34 cellular contexts compared by ENCODE assay signal in genomic region chr2:100286318-100286717, GRCh38. TPM values are rescaled to one million over a fixed set of nuclear protein-coding genes. Genes with fewer than 3 reads are reported as not detected.
A peak's percentile ranks its signal among the peaks of the same experiment; 100 is the strongest.
DNase-seq lines count a peak whose midpoint lies in the region; ATAC-seq, FAIRE-seq and TF ChIP-seq lines count a peak whose summit lies in the region.
"Had no signal": no experiment of that assay in that cellular context is flagged by ENCODE, and none has a peak within 500 bp of the region (broad histone marks: within the 10 kb centered on the region; RNA-seq: fewer than 3 reads in every experiment).

No MANE protein-coding gene starts in this region.

- H3K27me3 ChIP-seq in Panc1 (ENCODE audit: control insufficient read depth, insufficient read depth, low read length), result no peaks in the 10 kb centered on the region
- H3K27me3 ChIP-seq: transverse colon had no signal

- ATAC-seq in Panc1 (no peak), HG03457 (IDR thresholded peaks at IDR 0.05; ENCODE audit: unreplicated experiment) (no peak)
- ATAC-seq: activated CD8-positive, alpha-beta memory T cell treated with anti-CD3 and anti-CD28 coated beads, Interleukin-2, amount 10 ng/mL, durations not matched to agents 7 days and 5 days; effector memory CD8-positive, alpha-beta T cell; naive thymus-derived CD4-positive, alpha-beta T cell had no signal

- POLR2A ChIA-PET in Panc1 (lab: Charles Lee), result no interaction called here

- CTCF ChIA-PET in Calu3 (lab: Charles Lee) (interaction anchor here (0.5 to 1.5 kb wide), 5 partner anchors 24 to 460 kb away, joined by 3 to 10 read pairs (median 7); no protein-coding TSS in a partner anchor), Panc1 (lab: Charles Lee) (no interaction called here)

- in situ Hi-C loops in Panc1 (cut with HindIII; ENCODE audit: low pct_unique_long_range_greater_than_20kb, low sequenced_read_pairs), result no loop called here

- FAIRE-seq in HTR-8/SVneo (lab: Jason Lieb, UNC), result no peak
- FAIRE-seq: bronchial epithelial cell, frontal cortex, GM19239 had no signal

- H3K4me1 Mint-ChIP-seq in Calu3 (ENCODE audit: low read depth, unreplicated experiment) (peaks cover 35% of the 10 kb centered on the region), progenitor cell of endocrine pancreas (ENCODE audit: low read depth) (peaks cover 9% of the 10 kb centered on the region)
- H3K4me1 Mint-ChIP-seq: CD14-positive monocyte had no signal

- H3K4me3 Mint-ChIP-seq in Calu3 (ENCODE audit: low read depth, unreplicated experiment), result peak overlapping the region; percentile 27
- no peak overlapping the region for H3K4me3 Mint-ChIP-seq in progenitor cell of endocrine pancreas (ENCODE audit: low read depth)
- H3K4me3 Mint-ChIP-seq: activated CD8-positive, alpha-beta memory T cell treated with anti-CD3 and anti-CD28 coated beads, Interleukin-2, amount 10 ng/mL, durations not matched to agents 7 days and 5 days; CD14-positive monocyte; effector memory CD8-positive, alpha-beta T cell; mesothelial cell of epicardium; naive thymus-derived CD4-positive, alpha-beta T cell; WTC11 had no signal

- H3K9me3 Mint-ChIP-seq in Calu3 (ENCODE audit: low read depth, unreplicated experiment) (no peaks in the 10 kb centered on the region), progenitor cell of endocrine pancreas (ENCODE audit: low read depth) (no peaks in the 10 kb centered on the region)
- H3K9me3 Mint-ChIP-seq: CD14-positive monocyte; effector memory CD8-positive, alpha-beta T cell; mesothelial cell of epicardium; naive thymus-derived CD4-positive, alpha-beta T cell; WTC11 had no signal

- H3K36me3 Mint-ChIP-seq in Calu3 (ENCODE audit: insufficient read depth, unreplicated experiment) (peaks cover 39% of the 10 kb centered on the region), progenitor cell of endocrine pancreas (ENCODE audit: insufficient read depth) (peaks cover 12% of the 10 kb centered on the region)
- H3K36me3 Mint-ChIP-seq: activated CD8-positive, alpha-beta memory T cell treated with anti-CD3 and anti-CD28 coated beads, Interleukin-2, amount 10 ng/mL, durations not matched to agents 7 days and 5 days; CD14-positive monocyte; WTC11 had no signal

- H3K27me3 Mint-ChIP-seq in Calu3 (ENCODE audit: unreplicated experiment) (no peaks in the 10 kb centered on the region), progenitor cell of endocrine pancreas (no peaks in the 10 kb centered on the region)

- H3K4me3 ChIP-seq in Panc1 (ENCODE audit: low read depth in 2 of 2, low read length in 2 of 2) (no peak overlapping the region), fibroblast of villous mesenchyme (ENCODE audit: low read depth, low read length) (no peak overlapping the region)
- H3K4me3 ChIP-seq: coronary artery, HAP-1, spleen, transverse colon had no signal

- no peaks in the 10 kb centered on the region for H3K9me3 ChIP-seq in Panc1 (ENCODE audit: control insufficient read depth, insufficient read depth, low read depth, low read length)
- H3K9me3 ChIP-seq: HAP-1, spleen, transverse colon had no signal

- TF ChIP-seq CTCF in Calu3 (IDR thresholded peaks at IDR 0.05; ENCODE audit: unreplicated experiment) (no peak), Panc1 (IDR thresholded peaks at IDR 0.05) (no peak), fibroblast of villous mesenchyme (IDR thresholded peaks at IDR 0.05; ENCODE audit: insufficient read depth, low read depth, low read length) (no peak), progenitor cell of endocrine pancreas (IDR thresholded peaks at IDR 0.05; ENCODE audit: unreplicated experiment) (no peak)

- H3K36me3 ChIP-seq in Panc1 (ENCODE audit: control insufficient read depth, insufficient read depth, low read length), result no peaks in the 10 kb centered on the region
- H3K36me3 ChIP-seq: spleen, transverse colon had no signal

- intact Hi-C loops in Calu3 (cut with micrococcal nuclease; ENCODE audit: unreplicated experiment), result loop anchor here (5.0 kb wide), 1 partner anchor 36 kb away; the partner anchor contains the start of gene LONRF2
- intact Hi-C loops in Panc1 (cut with micrococcal nuclease; ENCODE audit: unreplicated experiment), result no loop called here

- BruUV-seq in Calu3 (replicated peaks; lab: Mats Ljungman, UMichigan) (no TSS peak), Panc1 (replicated peaks; lab: Mats Ljungman, UMichigan) (no TSS peak)

- no peak for DNase-seq in Calu3
- no peak for DNase-seq in Panc1 (ENCODE audit: low read depth, low spot score)
- DNase-seq in fibroblast of villous mesenchyme (ENCODE audit: low read depth), result peak; percentile 30
- DNase-seq in progenitor cell of endocrine pancreas (ENCODE audit: low spot score, unreplicated experiment), result no peak
- DNase-seq in cerebellar cortex (ENCODE audit: low spot score), result no peak
- no peak for DNase-seq in HTR-8/SVneo (ENCODE audit: insufficient read length, low spot score)
- DNase-seq in activated T-cell treated with anti-CD3 and anti-CD28 coated beads, Interleukin-2, amount 50 U/mL, for 1 hour, result no peak
- DNase-seq: activated CD4-positive, alpha-beta T cell treated with anti-CD3 and anti-CD28 coated beads, Interleukin-2, amount 50 U/mL, for 1 hour; activated CD8-positive, alpha-beta memory T cell treated with anti-CD3 and anti-CD28 coated beads, Interleukin-2, amount 10 ng/mL, durations not matched to agents 7 days and 5 days; activated naive CD4-positive, alpha-beta T cell treated with Interleukin-2 at 50 U/mL for 16 hours; DMS79 treated with DMSO at 0.1 percent for 48 hours; effector memory CD8-positive, alpha-beta T cell; hippocampal formation; naive thymus-derived CD4-positive, alpha-beta T cell; NCI-H1048; NCI-H187 treated with DMSO at 0.1 percent for 48 hours; NCI-H524 treated with DMSO at 0.1 percent for 48 hours; occipital lobe; retina; SHP77; spleen; stimulated activated CD4-positive, alpha-beta T cell treated with anti-CD3 and anti-CD28 coated beads, Interleukin-2, amount 100 ng/mL, for 48 hours; SW 1271; T-helper 9 cell; transverse colon had no signal

- H3K4me1 ChIP-seq in Panc1 (ENCODE audit: control insufficient read depth, insufficient read depth, low read length), result peaks cover 35% of the 10 kb centered on the region
- H3K4me1 ChIP-seq: spleen, transverse colon had no signal

- peak overlapping the region; percentile 59 for H3K27ac ChIP-seq in Panc1 (ENCODE audit: low read length)
- H3K27ac ChIP-seq: transverse colon had no signal

- H3K27ac Mint-ChIP-seq in Calu3 (ENCODE audit: unreplicated experiment) (peak overlapping the region; percentile 98), progenitor cell of endocrine pancreas (peak overlapping the region; percentile 87)
- H3K27ac Mint-ChIP-seq: activated CD8-positive, alpha-beta memory T cell treated with anti-CD3 and anti-CD28 coated beads, Interleukin-2, amount 10 ng/mL, durations not matched to agents 7 days and 5 days; CD14-positive monocyte; effector memory CD8-positive, alpha-beta T cell; naive thymus-derived CD4-positive, alpha-beta T cell; WTC11 had no signal

RNA-seq across cellular contexts. Expression of gene LONRF2, which starts 36.0 kb away (rescaled TPM):
- total RNA-seq in Calu3 (2022) (8.7 and 9.7 TPM in 2 replicates), Panc1 (2021; ENCODE audit: unreplicated experiment) (12.9 TPM), fibroblast of villous mesenchyme (0.32 and 1.3 TPM in 2 replicates), progenitor cell of endocrine pancreas (8.4 and 9.2 TPM in 2 replicates)
- 3.9 TPM for polyA plus RNA-seq in Panc1 (2012; ENCODE audit: insufficient read length)
- total RNA-seq: bronchial epithelial cell had no signal
- polyA plus RNA-seq: CD14-positive monocyte; naive thymus-derived CD4-positive, alpha-beta T cell had no signal
